Comparison of ENCODE assay signal across 1 cellular context in genomic region chr17:81905993-81906392, GRCh38.
TF ChIP-seq lines count a peak whose summit lies in the region.

No MANE protein-coding gene starts in this region.

TF ChIP-seq in HepG2, 621 proteins besides CTCF, POLR2A, EP300 and RAD21:
- no peak for TF ChIP-seq ZMYM2 (CRISPR knock-in tag; IDR thresholded peaks at IDR 0.05)
- TF ChIP-seq POLR2G (IDR thresholded peaks at IDR 0.05; ENCODE audit: low read depth, low read length): peak; percentile 47
- peak; percentile 7 for TF ChIP-seq AGO2 (optimal IDR thresholded peaks at IDR 0.05; ENCODE audit: low read depth, low read length)
- TF ChIP-seq ZNF782 (CRISPR knock-in tag; IDR thresholded peaks at IDR 0.05; ENCODE audit: borderline replicate concordance): no peak
TF ChIP-seq in HepG2: peak in this region for 2.
